In the genomic region with DNA sequence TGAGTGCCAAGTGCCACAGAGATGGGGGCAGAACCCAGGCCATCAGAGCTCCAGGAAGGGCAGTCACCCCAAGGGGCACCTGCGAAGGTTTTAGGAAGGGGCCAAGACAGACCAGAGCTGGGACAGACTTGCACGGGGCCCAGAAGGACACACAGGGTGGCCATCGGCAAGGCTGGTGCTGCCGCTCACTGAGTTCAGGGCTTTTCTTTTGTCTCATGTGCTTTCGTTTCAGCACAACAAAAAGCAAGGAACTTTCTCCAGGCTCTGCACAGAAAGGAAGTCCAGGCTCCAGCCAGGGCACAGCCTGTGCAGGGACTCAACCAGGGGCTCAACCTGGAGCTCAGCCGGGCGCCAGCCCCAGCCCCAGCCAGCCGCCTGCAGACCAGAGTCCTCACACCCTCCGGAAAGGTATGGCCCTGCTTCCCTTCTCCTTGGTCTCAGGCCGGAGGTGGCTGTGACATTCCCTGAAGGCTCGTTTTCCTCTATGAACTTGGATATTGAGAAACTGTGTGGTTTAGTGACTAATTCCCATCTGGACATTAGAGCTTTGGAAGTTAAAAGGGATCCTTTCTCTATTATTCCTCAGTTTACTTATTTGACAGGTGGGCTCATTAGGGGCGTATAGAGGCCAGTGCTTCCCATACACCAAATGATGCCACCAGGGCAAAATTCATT, we compare ENCODE assay signal across 20 cellular contexts. TPM values are rescaled to one million over a fixed set of nuclear protein-coding genes. Genes with fewer than 3 reads are reported as not detected.
DNase-seq lines count a peak whose midpoint lies in the region; ATAC-seq and TF ChIP-seq lines count a peak whose summit lies in the region.
"Had no signal": no experiment of that assay in that cellular context is flagged by ENCODE, and none has a peak within 500 bp of the region (broad histone marks: within the 10 kb centered on the region; RNA-seq: fewer than 3 reads in every experiment).

No MANE protein-coding gene starts in this region.

- H3K27me3 ChIP-seq in GM23248 (replicated peaks; ENCODE audit: insufficient read depth) (no peaks in the 10 kb centered on the region), upper lobe of left lung (no peaks in the 10 kb centered on the region)

- H3K4me3 ChIP-seq in GM23248 = no peak overlapping the region
- no peak overlapping the region for H3K4me3 ChIP-seq in fibroblast of mammary gland (ENCODE audit: control insufficient read depth, low read depth, low read length)
- no peak overlapping the region for H3K4me3 ChIP-seq in upper lobe of left lung

- no peak overlapping the region for H3K4me2 ChIP-seq in GM23248 (ENCODE audit: unreplicated experiment)
- H3K4me2 ChIP-seq: KMS-11 had no signal

- peaks cover 14% of the 10 kb centered on the region; the same call in 1 of the 2 replicates for H3F3A ChIP-seq in GM23248 (ENCODE audit: insufficient read depth)

- H4K20me1 ChIP-seq in GM23248 (ENCODE audit: insufficient read depth) = no peaks in the 10 kb centered on the region

- H3K9me3 ChIP-seq in GM23248 (ENCODE audit: low read depth) (no peaks in the 10 kb centered on the region), upper lobe of left lung (no peaks in the 10 kb centered on the region)

- no peak for TF ChIP-seq EP300 in upper lobe of left lung (IDR thresholded peaks at IDR 0.05)

- H3K9me2 ChIP-seq in GM23248 (ENCODE audit: insufficient read depth) = no peaks in the 10 kb centered on the region

- in situ Hi-C loops in GM23248 (cut with MboI) = loop anchor here (25.0 kb wide), 1 partner anchor 718 kb away; no protein-coding TSS in a partner anchor

- no peaks in the 10 kb centered on the region for H3K36me3 ChIP-seq in GM23248 (ENCODE audit: low read depth)
- peaks cover 0 to 6% (median 0%) of the 10 kb centered on the region in 4 donors for H3K36me3 ChIP-seq in upper lobe of left lung

- no peaks in the 10 kb centered on the region for H3K79me2 ChIP-seq in GM23248 (ENCODE audit: insufficient read depth)

- no peak overlapping the region for H2AFZ ChIP-seq in GM23248

- H3K4me1 ChIP-seq in GM23248 (ENCODE audit: insufficient read depth) (peaks cover 18% of the 10 kb centered on the region), upper lobe of left lung (no peaks in the 10 kb centered on the region)

- DNase-seq in GM23248 (peak; percentile 69), RPMI7951 (ENCODE audit: low read depth) (peak; percentile 78), fibroblast of mammary gland (ENCODE audit: low read depth) (peak; percentile 59), upper lobe of left lung (no peak), NCI-H446 treated with DMSO at 0.1 percent for 48 hours (lab: John Stamatoyannopoulos, UW) (no peak)
- DNase-seq: AML-193; Calu3; CD8-positive, alpha-beta memory T cell; DMS153; GDM1; H7; NCI-H1417; NCI-H187; NCI-H2107; NCI-H69 had no signal

- TF ChIP-seq POLR2A in upper lobe of left lung (IDR thresholded peaks at IDR 0.05) = no peak

- 70 to 73% methylated on average over 12 of the region's 12 CpGs for WGBS in GM23248 (ENCODE audit: low coverage in 1 of 2, low lambda C conversion rate in 2 of 2, missing lambda C conversion rate in 2 of 2), 2 experiments
- WGBS in upper lobe of left lung, 2 donors = 87 to 95% methylated on average over 10 to 12 of the region's 12 CpGs

- no peak overlapping the region for H3K9ac ChIP-seq in GM23248
- H3K9ac ChIP-seq: KMS-11 had no signal

- TF ChIP-seq CTCF in fibroblast of mammary gland (conservative IDR thresholded peaks at IDR 0.05; ENCODE audit: control insufficient read depth, insufficient read depth, low read depth, low read length) = no peak
- TF ChIP-seq CTCF in upper lobe of left lung (IDR thresholded peaks at IDR 0.05) = no peak

- ATAC-seq in upper lobe of left lung (ENCODE audit: low FRiP score in 2 of 2) (no peak), GM21390 (IDR thresholded peaks at IDR 0.05; ENCODE audit: unreplicated experiment) (no peak), GM18870 (IDR thresholded peaks at IDR 0.05; ENCODE audit: unreplicated experiment) (no peak)
- ATAC-seq: SK-N-SH treated with all-trans-retinoic acid at 6 μM for 48 hours had no signal

- no peak overlapping the region for H3K27ac ChIP-seq in GM23248
- H3K27ac ChIP-seq in upper lobe of left lung = no peak overlapping the region
- H3K27ac ChIP-seq: C4-2B, KMS-11 had no signal

RNA-seq across cellular contexts. Expression of gene ELAC2, which starts 37.9 kb away (rescaled TPM):
- total RNA-seq in GM23248 (2014; rRNA removed; shearing (Covaris generic)) = 54.8 and 66.5 TPM in 2 replicates
- polyA plus RNA-seq in GM23248 (2016; fragmentation: Nextera tagmentation; extraction: Ambion mirVana) = 42.2 and 44.3 TPM in 2 replicates
- 45.6 and 50.3 TPM in 2 replicates for total RNA-seq in RPMI7951 (2014; rRNA removed; shearing (Covaris generic))
- 10 to 100 TPM; 40.5 to 67.1 (median 46.4) TPM for total RNA-seq in upper lobe of left lung

Comparison
In these comparisons a context has a peak if more than half of its experiments do, and no peak if none do; other contexts are left out.
1. DNase-seq: peak in GM23248 (single experiment), RPMI7951 (single experiment) and fibroblast of mammary gland (single experiment); none in upper lobe of left lung (0 of 2) and NCI-H446 treated with DMSO at 0.1 percent for 48 hours (single experiment).